In the genomic region with DNA sequence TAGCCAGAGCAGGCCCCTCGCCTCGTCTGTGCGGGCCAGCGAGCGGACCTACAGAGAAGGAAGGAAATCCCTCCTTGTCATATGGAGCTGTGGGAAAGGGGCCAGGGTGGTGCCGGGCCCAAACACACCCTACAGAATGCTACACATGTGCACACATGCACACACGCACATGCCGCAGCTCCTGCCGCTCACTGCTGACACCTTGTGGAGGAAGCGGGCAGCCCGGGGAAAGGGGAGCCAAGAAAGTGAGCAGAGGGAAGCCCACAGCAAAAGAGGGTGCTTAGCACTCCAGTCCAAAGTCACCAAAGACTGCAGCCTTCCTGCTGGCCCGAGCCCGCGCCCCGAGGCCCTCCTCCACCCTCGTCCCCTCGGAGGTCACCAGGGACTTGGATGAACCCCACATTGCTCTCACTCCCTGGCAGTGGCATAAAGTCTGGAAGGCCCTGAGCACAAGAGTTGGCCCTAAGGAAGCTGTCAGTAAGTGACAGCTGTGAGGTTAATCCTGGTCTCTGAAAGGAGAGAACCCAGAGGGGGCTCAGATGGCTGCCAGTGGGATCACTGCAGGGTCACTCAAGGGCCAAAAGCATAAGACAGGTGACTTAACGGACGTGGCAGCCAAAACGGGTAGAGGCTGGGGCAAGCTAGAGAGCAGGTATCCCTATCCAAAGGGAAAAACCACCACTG, we compare ENCODE assay signal across 1 cellular context.
TF ChIP-seq lines count a peak whose summit lies in the region.

No MANE protein-coding gene starts in this region.

TF ChIP-seq in HEK293, 187 proteins besides CTCF, POLR2A, EP300 and RAD21 (continued from another document):
- TF ChIP-seq HIC1 (tag by site-specific recombination; IDR thresholded peaks at IDR 0.05) (no peak), ZNF18 (tag by site-specific recombination; IDR thresholded peaks at IDR 0.05) (no peak), ZBTB48 (tag by site-specific recombination; IDR thresholded peaks at IDR 0.05) (no peak)
